28 cellular contexts compared by ENCODE assay signal in genomic region chr6:167913699-167914098, GRCh38.
"Had no signal": no experiment of that assay in that cellular context is flagged by ENCODE, and none has a peak within 500 bp of the region (broad histone marks: within the 10 kb centered on the region; RNA-seq: fewer than 3 reads in every experiment).

No MANE protein-coding gene starts in this region.

- H2AFZ ChIP-seq: hepatocyte had no signal

- H3K4me1 Mint-ChIP-seq: immature natural killer cell, naive B cell had no signal

- H3K27me3 ChIP-seq: dorsolateral prefrontal cortex, foreskin keratinocyte, gastroesophageal sphincter, heart left ventricle, hepatocyte had no signal

- DNase-seq: dermis blood vessel endothelial cell; dorsolateral prefrontal cortex; effector CD4-positive, alpha-beta T cell; effector memory CD4-positive, alpha-beta T cell; erythroblast; foreskin keratinocyte; heart left ventricle; hypothalamus; immature natural killer cell; islet precursor cell; kidney; kidney glomerular epithelial cell; left colon; left ventricle myocardium superior; lower lobe of right lung; mesenchymal stem cell; mucosa of descending colon; naive B cell had no signal

- H3K4me1 ChIP-seq: foreskin keratinocyte, gastroesophageal sphincter, heart left ventricle, lower lobe of right lung had no signal

- H3K4me3 Mint-ChIP-seq: immature natural killer cell, mesothelial cell of epicardium, naive B cell had no signal

- H3K4me2 ChIP-seq: hepatocyte had no signal

- H3K4me3 ChIP-seq: coronary artery, dorsolateral prefrontal cortex, gastroesophageal sphincter, heart left ventricle, hepatocyte, lower lobe of right lung, mucosa of descending colon had no signal

- FAIRE-seq: colon, endothelial cell of umbilical vein, frontal cortex, kidney had no signal

- H3K27me3 Mint-ChIP-seq: naive B cell had no signal

- ATAC-seq: esophagus mucosa, foreskin keratinocyte, gastroesophageal sphincter, heart left ventricle, left lobe of liver, left ventricle myocardium superior, lower lobe of right lung, mucosa of descending colon had no signal

- H3K9me3 Mint-ChIP-seq: immature natural killer cell, mesothelial cell of epicardium, naive B cell had no signal

- H3K9me3 ChIP-seq: gastroesophageal sphincter, heart left ventricle, lower lobe of right lung, mucosa of descending colon had no signal

- H3K27ac Mint-ChIP-seq: immature natural killer cell, mesothelial cell of epicardium, naive B cell had no signal

- H3K27ac ChIP-seq: coronary artery, dorsolateral prefrontal cortex, epithelial cell of prostate, foreskin keratinocyte, gastroesophageal sphincter, heart left ventricle, hepatocyte, lower lobe of right lung had no signal
